Comparison of ENCODE assay signal across 11 cellular contexts in genomic region chr11:121237686-121238658, GRCh38. TPM values are rescaled to one million over a fixed set of nuclear protein-coding genes. Genes with fewer than 3 reads are reported as not detected.
DNase-seq lines count a peak whose midpoint lies in the region; ATAC-seq, FAIRE-seq and TF ChIP-seq lines count a peak whose summit lies in the region.
"Had no signal": no experiment of that assay in that cellular context is flagged by ENCODE, and none has a peak within 500 bp of the region (broad histone marks: within the 10 kb centered on the region; RNA-seq: fewer than 3 reads in every experiment).

No MANE protein-coding gene starts in this region.

- H3K4me3 ChIP-seq in AG04449 (ENCODE audit: low read depth, low read length) (no peak overlapping the region), BE2C (ENCODE audit: low read depth, low read length) (no peak overlapping the region)
- H3K4me3 ChIP-seq: heart left ventricle had no signal

- no peak overlapping the region for H3K27ac ChIP-seq in foreskin keratinocyte

- no peaks in the 10 kb centered on the region for H3K9me3 ChIP-seq in BE2C
- H3K9me3 ChIP-seq: heart left ventricle had no signal

- TF ChIP-seq CTCF in AG04449 (IDR thresholded peaks at IDR 0.05; ENCODE audit: insufficient read depth, low read length, missing control alignments) (no peak), foreskin keratinocyte (conservative IDR thresholded peaks at IDR 0.05) (no peak), BE2C (IDR thresholded peaks at IDR 0.05; ENCODE audit: low read depth, low read length) (no peak), GM13977 (IDR thresholded peaks at IDR 0.05; ENCODE audit: extremely low read depth, insufficient read depth, missing control alignments) (no peak)

- CTCF ChIA-PET in AG04449 (lab: Yijun Ruan, JAX): interaction anchor here (1.2 to 1.3 kb wide), 2 partner anchors 12 to 43 kb away, joined by 3 to 4 read pairs; no protein-coding TSS in a partner anchor

- H3K27me3 ChIP-seq in foreskin keratinocyte (peaks cover 12% of the 10 kb centered on the region), BE2C (no peaks in the 10 kb centered on the region)

- POLR2A ChIA-PET in AG04449 (lab: Yijun Ruan, JAX): no interaction called here

- in situ Hi-C loops in GM13977 (cut with MboI; ENCODE audit: low pct_unique_long_range_greater_than_20kb, low sequenced_read_pairs, unreplicated experiment): no loop called here

- no peak for TF ChIP-seq POLR2A in GM12891 (IDR thresholded peaks at IDR 0.05; ENCODE audit: low read depth, low read length)

- DNase-seq in AG04449 (ENCODE audit: low read depth, low spot score): peak; percentile 59
- no peak for DNase-seq in GM12891 (ENCODE audit: insufficient read length, low spot score)
- DNase-seq in foreskin keratinocyte: peak; percentile 63 to 89
- DNase-seq in BE2C: no peak
- no peak for DNase-seq in activated gamma-delta T cell (lab: John Stamatoyannopoulos, UW)
- no peak for DNase-seq in GM13977 (ENCODE audit: low spot score)
- no peak for DNase-seq in GM03348 (ENCODE audit: low spot score)
- DNase-seq: DMS79, NCI-H2029 treated with DMSO at 0.1 percent for 48 hours had no signal

- H3K4me1 ChIP-seq in foreskin keratinocyte (peaks cover 6% of the 10 kb centered on the region), BE2C (peaks cover 48% of the 10 kb centered on the region)

- no peaks in the 10 kb centered on the region for H3K36me3 ChIP-seq in BE2C
- H3K36me3 ChIP-seq: heart left ventricle had no signal

- peak; percentile 92 for FAIRE-seq in GM12891 (lab: Jason Lieb, UNC)

- no peak for ATAC-seq in foreskin keratinocyte
- ATAC-seq: heart left ventricle had no signal

TF ChIP-seq in GM12891, 5 proteins besides CTCF, POLR2A, EP300 and RAD21:
- no peak for TF ChIP-seq POLR2AphosphoS5 (IDR thresholded peaks at IDR 0.05; ENCODE audit: low read depth, low read length)
- no peak for TF ChIP-seq PAX5 (IDR thresholded peaks at IDR 0.05; ENCODE audit: insufficient read depth, low read length, severe bottlenecking)
- no peak for TF ChIP-seq TAF1 (IDR thresholded peaks at IDR 0.05; ENCODE audit: low read depth, low read length)
- TF ChIP-seq POU2F2 (IDR thresholded peaks at IDR 0.05; ENCODE audit: low read depth, low read length): no peak
- no peak for TF ChIP-seq SPI1 (IDR thresholded peaks at IDR 0.05; ENCODE audit: low read depth, low read length)

TF ChIP-seq in PFSK-1, 5 proteins besides CTCF, POLR2A, EP300 and RAD21:
- TF ChIP-seq REST (IDR thresholded peaks at IDR 0.05; ENCODE audit: insufficient read depth in 1 of 2, low read depth in 2 of 2, low read length in 2 of 2) (no peak), POLR2AphosphoS5 (IDR thresholded peaks at IDR 0.05; ENCODE audit: low read depth, low read length) (0 out of 2 replicates have a peak, but pooled peaks have one; percentile 14), SIN3A (IDR thresholded peaks at IDR 0.05; ENCODE audit: borderline replicate concordance, insufficient read depth, low read length) (no peak), FOXP2 (optimal IDR thresholded peaks at IDR 0.05; ENCODE audit: borderline replicate concordance, extremely low read depth, extremely low read length, insufficient read depth) (no peak)

RNA-seq across cellular contexts. Expression of gene SC5D, which starts 54.6 kb away (rescaled TPM):
- 34.2 TPM for polyA plus RNA-seq in GM12891 (2012; ENCODE audit: low read depth, missing spikeins)
- polyA plus RNA-seq in PFSK-1 (2012; ENCODE audit: insufficient read length, low read depth): 11.7 TPM
- total RNA-seq in foreskin keratinocyte: 77.0 and 89.2 TPM in 2 replicates
- 38.7 and 53.9 TPM in 2 replicates for polyA plus RNA-seq in foreskin keratinocyte
- polyA plus RNA-seq in BE2C (2012; ENCODE audit: insufficient read depth, insufficient read length, low read depth): 40.3 TPM

Comparison
In these comparisons a context has a peak if more than half of its experiments do, and no peak if none do; other contexts are left out.
1. DNase-seq: peak in AG04449 (single experiment) and foreskin keratinocyte (2 of 2); none in GM12891 (single experiment), BE2C (single experiment), activated gamma-delta T cell (single experiment), GM13977 (single experiment) and GM03348 (single experiment).